ENCODE assay signal across 12 cellular contexts in the genomic region with DNA sequence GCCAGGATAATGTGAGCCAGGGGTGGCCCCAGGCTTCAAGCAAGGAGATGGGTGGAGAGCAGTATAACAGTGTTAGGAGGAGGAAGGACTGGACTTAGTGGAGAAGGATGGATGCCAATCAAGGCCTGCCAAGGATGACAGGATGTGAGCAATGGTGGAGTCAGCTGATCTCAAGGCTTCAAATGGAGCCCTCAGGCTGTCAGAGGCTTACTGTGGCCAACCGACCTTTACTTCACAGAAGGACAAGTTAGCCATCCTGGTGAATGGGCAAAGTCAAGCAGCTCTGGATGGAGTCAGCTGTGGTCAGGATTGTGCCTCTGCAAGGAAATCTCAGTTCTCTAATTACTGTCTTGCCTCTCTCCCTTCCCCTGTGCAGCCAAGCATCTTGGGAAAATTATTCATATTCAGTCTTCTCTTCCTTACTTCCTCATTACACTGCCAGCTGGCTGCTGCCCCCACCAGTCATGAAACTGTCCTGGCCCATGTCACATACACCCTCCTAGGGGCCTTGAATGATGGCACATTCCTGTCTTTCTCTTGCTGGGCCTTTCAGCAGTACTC. TPM values are rescaled to one million over a fixed set of nuclear protein-coding genes. Genes with fewer than 3 reads are reported as not detected.
DNase-seq lines count a peak whose midpoint lies in the region; ATAC-seq and TF ChIP-seq lines count a peak whose summit lies in the region.
"Had no signal": no experiment of that assay in that cellular context is flagged by ENCODE, and none has a peak within 500 bp of the region (broad histone marks: within the 10 kb centered on the region; RNA-seq: fewer than 3 reads in every experiment).

No MANE protein-coding gene starts in this region.

- H3K27me3 ChIP-seq in heart left ventricle (no peaks in the 10 kb centered on the region), upper lobe of right lung (no peaks in the 10 kb centered on the region)

- TF ChIP-seq CTCF in heart left ventricle (IDR thresholded peaks at IDR 0.05) (no peak), upper lobe of right lung (IDR thresholded peaks at IDR 0.05) (no peak)

- H3K4me1 Mint-ChIP-seq in effector memory CD8-positive, alpha-beta T cell (ENCODE audit: low read depth in 2 of 2), result no peaks in the 10 kb centered on the region
- H3K4me1 Mint-ChIP-seq: CD4-positive, CD25-positive, alpha-beta regulatory T cell had no signal

- H3K4me1 ChIP-seq in heart left ventricle (peaks cover 0 to 18% (median 0%) of the 10 kb centered on the region in 12 donors), upper lobe of right lung (peaks cover 9% of the 10 kb centered on the region)

- no peak overlapping the region for H3K4me3 Mint-ChIP-seq in effector memory CD8-positive, alpha-beta T cell
- H3K4me3 Mint-ChIP-seq: CD4-positive, CD25-positive, alpha-beta regulatory T cell had no signal

- no peak overlapping the region for H3K27ac Mint-ChIP-seq in effector memory CD8-positive, alpha-beta T cell
- H3K27ac Mint-ChIP-seq: CD4-positive, CD25-positive, alpha-beta regulatory T cell had no signal

- peak; percentile 59 for DNase-seq in Right ventricle myocardium superior
- DNase-seq in cardiac septum (ENCODE audit: low spot score), result no peak
- DNase-seq in RPMI8226, result peak; percentile 64
- DNase-seq in heart left ventricle, result peak in 1 of 5 donors; percentile 47
- no peak for DNase-seq in upper lobe of right lung
- DNase-seq in effector memory CD8-positive, alpha-beta T cell, result no peak
- DNase-seq in activated T-cell treated with anti-CD3 and anti-CD28 coated beads, Interleukin-2, amount 50 U/mL, for 48 hours, result no peak
- DNase-seq: activated naive CD4-positive, alpha-beta T cell treated with anti-CD3 and anti-CD28 coated beads, Interleukin-2, amount 50 U/mL, for 16 hours; CD4-positive, CD25-positive, alpha-beta regulatory T cell; NCI-H1694 treated with DMSO at 0.1 percent for 48 hours; T-helper 9 cell had no signal

- no peaks in the 10 kb centered on the region for H3K9me3 Mint-ChIP-seq in effector memory CD8-positive, alpha-beta T cell

- H3K36me3 ChIP-seq in heart left ventricle (no peaks in the 10 kb centered on the region), upper lobe of right lung (no peaks in the 10 kb centered on the region)

- H3K27me3 Mint-ChIP-seq in effector memory CD8-positive, alpha-beta T cell, result no peaks in the 10 kb centered on the region

- H3K4me3 ChIP-seq in heart left ventricle, result no peak overlapping the region
- no peak overlapping the region for H3K4me3 ChIP-seq in upper lobe of right lung

- no peaks in the 10 kb centered on the region for H3K9me3 ChIP-seq in heart left ventricle
- H3K9me3 ChIP-seq in upper lobe of right lung, result no peaks in the 10 kb centered on the region

- no peak for TF ChIP-seq POLR2A in heart left ventricle (IDR thresholded peaks at IDR 0.05)

- ATAC-seq in Right ventricle myocardium superior (ENCODE audit: poor library complexity), result peak; percentile 69
- ATAC-seq in heart left ventricle, result peak in 3 of 4 donors; percentile 68 to 78 (median 69)
- ATAC-seq in upper lobe of right lung, result peak; percentile 91
- no peak for ATAC-seq in effector memory CD8-positive, alpha-beta T cell (replicated peaks)
- ATAC-seq in HG03442 (IDR thresholded peaks at IDR 0.05; ENCODE audit: unreplicated experiment), result no peak

- H3K27ac ChIP-seq in heart left ventricle, result peak overlapping the region in 1 of 12 donors; percentile 76
- H3K27ac ChIP-seq in upper lobe of right lung, result peak overlapping the region; percentile 9

- H3K36me3 Mint-ChIP-seq in effector memory CD8-positive, alpha-beta T cell (ENCODE audit: insufficient read depth), result no peaks in the 10 kb centered on the region

- WGBS in heart left ventricle, 4 donors, result 74 to 92% (median 79%) methylated on average over 1 of the region's 1 CpG

- intact Hi-C loops in Right ventricle myocardium superior (cut with DNase I) (loop anchor here (10.0 kb wide), 1 partner anchor 364 kb away; a partner anchor contains a TSS), cardiac septum (cut with DNase I) (no loop called here), heart left ventricle (cut with DNase I) (loop anchor here in 1 of 10 donors (10.0 kb wide), 1 partner anchor 364 kb away; a partner anchor contains a TSS), upper lobe of right lung (cut with DNase I) (no loop called here)

RNA-seq across cellular contexts. Expression of a gene that starts 7.6 kb away (rescaled TPM):
- total RNA-seq in Right ventricle myocardium superior, result 49.5 TPM
- total RNA-seq in cardiac septum, result 42.1 TPM
- 10 to 100 TPM; 31.6 to 87.7 (median 37.6) TPM for total RNA-seq in heart left ventricle
- 10 to 100 TPM; 39.6 to 41.0 TPM for polyA plus RNA-seq in heart left ventricle
- 230 TPM for total RNA-seq in upper lobe of right lung

RNA-seq across cellular contexts. Expression of a gene that starts 9.5 kb away (rescaled TPM):
- total RNA-seq in Right ventricle myocardium superior, result 121 TPM
- total RNA-seq in cardiac septum, result 103 TPM
- total RNA-seq in heart left ventricle, result 100 to 1,000 TPM in 4 of 9 donors, 10 to 100 TPM in 5; 51.5 to 316 (median 71.1) TPM
- 10 to 100 TPM; 23.0 to 31.5 TPM for polyA plus RNA-seq in heart left ventricle
- total RNA-seq in upper lobe of right lung, result 261 TPM

RNA-seq across cellular contexts. Expression of a gene that starts 28.6 kb away (rescaled TPM):
- total RNA-seq in Right ventricle myocardium superior (not detected), cardiac septum (not detected), heart left ventricle (not detected), upper lobe of right lung (not detected)
- polyA plus RNA-seq in heart left ventricle, result not detected
- total RNA-seq: CD4-positive, CD25-positive, alpha-beta regulatory T cell had no signal
- polyA plus RNA-seq: CD4-positive, CD25-positive, alpha-beta regulatory T cell had no signal

RNA-seq across cellular contexts. Expression of a gene that starts 29.9 kb away (rescaled TPM):
- total RNA-seq in Right ventricle myocardium superior (10.3 TPM), cardiac septum (37.9 TPM), heart left ventricle (10 to 100 TPM in 8 of 9 donors, 1 to 10 TPM in 1; 8.7 to 20.3 (median 11.8) TPM), upper lobe of right lung (37.3 TPM)
- 10 to 100 TPM; 10.7 to 30.1 TPM for polyA plus RNA-seq in heart left ventricle

RNA-seq across cellular contexts. Expression of a gene that starts 40.2 kb away (rescaled TPM):
- total RNA-seq in Right ventricle myocardium superior (3.0 TPM), cardiac septum (2.4 TPM), heart left ventricle (10 to 100 TPM in 1 of 9 donors, 1 to 10 TPM in 8; 1.7 to 12.0 (median 3.6) TPM), upper lobe of right lung (14.1 TPM)
- polyA plus RNA-seq in heart left ventricle, result 1 to 10 TPM; 1.4 to 2.2 TPM

Comparison
In these comparisons a context has a peak if more than half of its experiments do, and no peak if none do; other contexts are left out.
1. DNase-seq: peak in Right ventricle myocardium superior (single experiment) and RPMI8226 (single experiment); none in cardiac septum (single experiment), upper lobe of right lung (single experiment), effector memory CD8-positive, alpha-beta T cell (0 of 3) and activated T-cell treated with anti-CD3 and anti-CD28 coated beads, Interleukin-2, amount 50 U/mL, for 48 hours (0 of 2).
2. ATAC-seq: peak in Right ventricle myocardium superior (single experiment), heart left ventricle (3 of 4) and upper lobe of right lung (single experiment); none in effector memory CD8-positive, alpha-beta T cell (single experiment) and HG03442 (single experiment).